Comparison of ENCODE assay signal across 1 cellular context in genomic region chr10:43396061-43396927, GRCh38.
A peak's percentile ranks its signal among the peaks of the same experiment; 100 is the strongest.
TF ChIP-seq lines count a peak whose summit lies in the region.

No MANE protein-coding gene starts in this region.

TF ChIP-seq in K562, 482 proteins besides CTCF, POLR2A, EP300 and RAD21 (continued from another document):
- peak; percentile 90 for TF ChIP-seq AFF4 (CRISPR knock-in tag; IDR thresholded peaks at IDR 0.05)
- TF ChIP-seq HMGN3 (IDR thresholded peaks at IDR 0.05; ENCODE audit: borderline replicate concordance, extremely low read depth, insufficient read length, low read depth, low read length): peak; percentile 58
- 0 out of 2 replicates have a peak, but pooled peaks have one; percentile 29 for TF ChIP-seq CREB3L1 (IDR thresholded peaks at IDR 0.05; ENCODE audit: borderline replicate concordance, low read depth)
- TF ChIP-seq TBP (optimal IDR thresholded peaks at IDR 0.05; ENCODE audit: low read depth, low read length): peak; percentile 61
- peak; percentile 46 for TF ChIP-seq FUS (optimal IDR thresholded peaks at IDR 0.05; ENCODE audit: low read depth, low read length)
- peak; percentile 73; the same call in 1 of the 2 replicates for TF ChIP-seq ZNF12 (CRISPR knock-in tag; IDR thresholded peaks at IDR 0.05)
- peak; percentile 68; the same call in 1 of the 2 replicates for TF ChIP-seq ZBED1 (IDR thresholded peaks at IDR 0.05)
- TF ChIP-seq SAP30 (IDR thresholded peaks at IDR 0.05; ENCODE audit: borderline replicate concordance, insufficient read depth, low read depth, low read length, poor library complexity, severe bottlenecking): peak; percentile 80
- no peak for TF ChIP-seq JUNB (CRISPR knock-in tag; conservative IDR thresholded peaks at IDR 0.05)
- TF ChIP-seq EGR1 (conservative IDR thresholded peaks at IDR 0.05): no peak; the same call in 1 of the 2 replicates
- TF ChIP-seq NR2C1 (IDR thresholded peaks at IDR 0.05): no peak
- TF ChIP-seq NR2C1 (tag; IDR thresholded peaks at IDR 0.05): no peak
- TF ChIP-seq ZBTB5 (IDR thresholded peaks at IDR 0.05): no peak
- peak; percentile 60; the same call in 1 of the 2 replicates for TF ChIP-seq ZNF316 (IDR thresholded peaks at IDR 0.05)
- no peak for TF ChIP-seq BRF2 (IDR thresholded peaks at IDR 0.05; ENCODE audit: borderline replicate concordance, insufficient read depth, insufficient read length)
- TF ChIP-seq ZNF354B (CRISPR knock-in tag; IDR thresholded peaks at IDR 0.05): no peak
- TF ChIP-seq E2F3 (CRISPR knock-in tag; IDR thresholded peaks at IDR 0.05): peak; percentile 97
TF ChIP-seq in K562: peak in this region for 146.
